In the genomic region with DNA sequence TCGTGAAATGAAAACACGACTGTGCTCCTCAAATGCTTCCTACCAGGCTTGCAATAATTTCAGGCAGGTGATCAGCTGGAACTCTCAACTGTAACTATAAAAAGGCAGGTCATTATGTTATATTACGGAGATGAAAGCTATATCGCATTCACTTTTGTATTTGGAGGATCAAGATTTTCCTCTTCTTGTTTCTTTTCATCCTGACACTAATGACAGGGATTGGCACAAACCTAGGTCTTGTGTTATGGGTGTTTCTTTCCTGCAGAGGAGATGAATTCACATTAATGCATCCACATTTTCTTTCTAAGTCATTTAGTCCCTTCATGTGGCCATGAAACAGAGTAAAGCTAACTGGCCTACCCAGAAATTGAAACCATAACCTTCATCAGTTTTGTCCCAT, we compare ENCODE assay signal across 32 cellular contexts. TPM values are rescaled to one million over a fixed set of nuclear protein-coding genes. Genes with fewer than 3 reads are reported as not detected.
A peak's percentile ranks its signal among the peaks of the same experiment; 100 is the strongest.
DNase-seq lines count a peak whose midpoint lies in the region; ATAC-seq and TF ChIP-seq lines count a peak whose summit lies in the region.
"Had no signal": no experiment of that assay in that cellular context is flagged by ENCODE, and none has a peak within 500 bp of the region (broad histone marks: within the 10 kb centered on the region; RNA-seq: fewer than 3 reads in every experiment).

No MANE protein-coding gene starts in this region.

- no peak overlapping the region for H3K4me3 ChIP-seq in left ventricle myocardium inferior
- H3K4me3 ChIP-seq: adrenal gland, body of pancreas, GM12878, MG63, sigmoid colon, suprapubic skin, upper lobe of left lung had no signal

- H3K4me1 ChIP-seq in left ventricle myocardium inferior: no peaks in the 10 kb centered on the region
- H3K4me1 ChIP-seq: adrenal gland, body of pancreas, sigmoid colon, suprapubic skin, upper lobe of left lung had no signal

- H3K9me3 Mint-ChIP-seq in activated naive CD4-positive, alpha-beta T cell treated with anti-CD3 and anti-CD28 coated beads, Interleukin-2, amount 50 U/mL, for 72 hours: peaks cover 7 to 17% of the 10 kb centered on the region in 2 donors
- H3K9me3 Mint-ChIP-seq in activated naive CD8-positive, alpha-beta T cell (ENCODE audit: low read depth): no peaks in the 10 kb centered on the region
- H3K9me3 Mint-ChIP-seq in stimulated activated naive B cell treated with anti-CD40 and anti-IgM and Interleukin-4, amounts not matched to agents 10 μg/mL and 1 μg/mL and 100 μg/mL, for 72 hours: peaks cover 8 to 10% of the 10 kb centered on the region in 2 donors
- H3K9me3 Mint-ChIP-seq: central memory CD8-positive, alpha-beta T cell; dendritic cell treated with granulocyte-macrophage colony-stimulating factor and Interleukin-4, amounts not matched to agents 40 ng/mL and 50 ng/mL, for 4 days; H9; naive B cell had no signal

- no peak for TF ChIP-seq CTCF in left ventricle myocardium inferior (IDR thresholded peaks at IDR 0.05; ENCODE audit: borderline replicate concordance)

- H3K27me3 Mint-ChIP-seq in activated naive CD8-positive, alpha-beta T cell: no peaks in the 10 kb centered on the region
- H3K27me3 Mint-ChIP-seq in stimulated activated naive B cell treated with anti-CD40 and anti-IgM and Interleukin-4, amounts not matched to agents 10 μg/mL and 1 μg/mL and 100 μg/mL, for 72 hours: no peaks in the 10 kb centered on the region
- H3K27me3 Mint-ChIP-seq: activated CD4-positive, alpha-beta T cell treated with anti-CD3 and anti-CD28 coated beads for 36 hours; central memory CD8-positive, alpha-beta T cell; dendritic cell treated with granulocyte-macrophage colony-stimulating factor and Interleukin-4, amounts not matched to agents 40 ng/mL and 50 ng/mL, for 4 days; naive B cell had no signal

- no peak overlapping the region for H3K4me3 Mint-ChIP-seq in activated naive CD8-positive, alpha-beta T cell
- H3K4me3 Mint-ChIP-seq in stimulated activated naive B cell treated with anti-CD40 and anti-IgM and Interleukin-4, amounts not matched to agents 10 μg/mL and 1 μg/mL and 100 μg/mL, for 72 hours: peak overlapping the region in 1 of 2 donors; percentile 11
- H3K4me3 Mint-ChIP-seq: activated CD4-positive, alpha-beta T cell treated with anti-CD3 and anti-CD28 coated beads for 36 hours; central memory CD8-positive, alpha-beta T cell; dendritic cell treated with granulocyte-macrophage colony-stimulating factor and Interleukin-4, amounts not matched to agents 40 ng/mL and 50 ng/mL, for 4 days; endodermal cell; H9; naive B cell had no signal

- H3K27ac ChIP-seq in left ventricle myocardium inferior (replicated peaks): no peak overlapping the region
- H3K27ac ChIP-seq: adrenal gland, body of pancreas, sigmoid colon, suprapubic skin, upper lobe of left lung, VCaP had no signal

- DNase-seq in activated naive CD4-positive, alpha-beta T cell treated with anti-CD3 and anti-CD28 coated beads, Interleukin-2, amount 50 U/mL, for 72 hours (ENCODE audit: low spot score in 2 of 2): no peak
- no peak for DNase-seq in activated naive CD4-positive, alpha-beta T cell (lab: John Stamatoyannopoulos, UW)
- DNase-seq in NCI-H1105 treated with DMSO at 0.1 percent for 48 hours (lab: John Stamatoyannopoulos, UW) (peak; percentile 82), cerebellar cortex (ENCODE audit: low spot score) (no peak), left ventricle myocardium inferior (no peak), NCI-H1092 treated with DMSO at 0.1 percent for 48 hours (lab: John Stamatoyannopoulos, UW) (no peak)
- no peak for DNase-seq in stimulated activated naive B cell treated with anti-CD40 and anti-IgM and Interleukin-4, amounts not matched to agents 10 μg/mL and 1 μg/mL and 100 μg/mL, for 72 hours
- DNase-seq: activated CD4-positive, alpha-beta T cell treated with anti-CD3 and anti-CD28 coated beads for 36 hours; adrenal gland; body of pancreas; COR-L47; endodermal cell; foreskin fibroblast; H9; head of caudate nucleus; KG1; kidney; MG63; naive B cell; NCI-H1436; SHP77 treated with DMSO at 0.1 percent for 48 hours; sigmoid colon; stimulated activated CD4-positive, alpha-beta T cell treated with anti-CD3 and anti-CD28 coated beads, Interleukin-12 subunit alpha, Interleukin-12 subunit beta, amount 100 ng/mL, for 4 hours; stimulated activated CD4-positive, alpha-beta T cell treated with anti-CD3 and anti-CD28 coated beads, Interleukin-2, amount 100 ng/mL, for 48 hours; T-helper 9 cell; upper lobe of left lung had no signal

- peak overlapping the region; percentile 23 to 90 for H3K27ac Mint-ChIP-seq in activated naive CD4-positive, alpha-beta T cell treated with anti-CD3 and anti-CD28 coated beads, Interleukin-2, amount 50 U/mL, for 72 hours
- H3K27ac Mint-ChIP-seq in activated naive CD8-positive, alpha-beta T cell: peak overlapping the region; percentile 47
- peak overlapping the region; percentile 31 for H3K27ac Mint-ChIP-seq in stimulated activated naive B cell treated with anti-CD40 and anti-IgM and Interleukin-4, amounts not matched to agents 10 μg/mL and 1 μg/mL and 100 μg/mL, for 72 hours
- H3K27ac Mint-ChIP-seq: activated CD4-positive, alpha-beta T cell treated with anti-CD3 and anti-CD28 coated beads for 36 hours; dendritic cell treated with granulocyte-macrophage colony-stimulating factor and Interleukin-4, amounts not matched to agents 40 ng/mL and 50 ng/mL, for 4 days; endodermal cell; H9; naive B cell had no signal

- no peaks in the 10 kb centered on the region for H3K9me3 ChIP-seq in left ventricle myocardium inferior (replicated peaks)
- H3K9me3 ChIP-seq: adrenal gland, body of pancreas, MG63, sigmoid colon, suprapubic skin, upper lobe of left lung had no signal

- no peaks in the 10 kb centered on the region for H3K27me3 ChIP-seq in left ventricle myocardium inferior (ENCODE audit: low read depth)
- H3K27me3 ChIP-seq: adrenal gland, body of pancreas, sigmoid colon, suprapubic skin, upper lobe of left lung had no signal

- H3K4me1 Mint-ChIP-seq in activated naive CD8-positive, alpha-beta T cell (ENCODE audit: low read depth): peaks cover 48% of the 10 kb centered on the region
- peaks cover 27 to 44% of the 10 kb centered on the region in 2 donors for H3K4me1 Mint-ChIP-seq in stimulated activated naive B cell treated with anti-CD40 and anti-IgM and Interleukin-4, amounts not matched to agents 10 μg/mL and 1 μg/mL and 100 μg/mL, for 72 hours
- H3K4me1 Mint-ChIP-seq: endodermal cell, H9, naive B cell had no signal

- no peaks in the 10 kb centered on the region for H3K36me3 ChIP-seq in left ventricle myocardium inferior
- H3K36me3 ChIP-seq: adrenal gland, MG63, sigmoid colon, suprapubic skin, upper lobe of left lung had no signal

- no peak for ATAC-seq in activated naive CD4-positive, alpha-beta T cell treated with anti-CD3 and anti-CD28 coated beads, Interleukin-2, amount 50 U/mL, for 72 hours
- no peak for ATAC-seq in stimulated activated naive B cell treated with anti-CD40 and anti-IgM and Interleukin-4, amounts not matched to agents 10 μg/mL and 1 μg/mL and 100 μg/mL, for 72 hours (replicated peaks)
- ATAC-seq: activated CD4-positive, alpha-beta T cell treated with anti-CD3 and anti-CD28 coated beads for 36 hours; body of pancreas; GM12878 had no signal

- intact Hi-C loops in left ventricle myocardium inferior (cut with micrococcal nuclease): no loop called here

- H3K36me3 Mint-ChIP-seq in activated naive CD4-positive, alpha-beta T cell treated with anti-CD3 and anti-CD28 coated beads, Interleukin-2, amount 50 U/mL, for 72 hours: peaks cover 16 to 70% of the 10 kb centered on the region in 2 donors
- H3K36me3 Mint-ChIP-seq in activated naive CD8-positive, alpha-beta T cell: peaks cover 22% of the 10 kb centered on the region
- peaks cover 46 to 70% of the 10 kb centered on the region in 2 donors for H3K36me3 Mint-ChIP-seq in stimulated activated naive B cell treated with anti-CD40 and anti-IgM and Interleukin-4, amounts not matched to agents 10 μg/mL and 1 μg/mL and 100 μg/mL, for 72 hours

RNA-seq across cellular contexts. Expression of a gene that starts 57.3 kb away (rescaled TPM):
- 10 to 100 TPM; 74.5 to 89.4 TPM for total RNA-seq in activated naive CD4-positive, alpha-beta T cell treated with anti-CD3 and anti-CD28 coated beads, Interleukin-2, amount 50 U/mL, for 72 hours
- total RNA-seq in left ventricle myocardium inferior: 1.0 TPM

Comparison
In these comparisons a context has a peak if more than half of its experiments do, and no peak if none do; other contexts are left out.
1. RNA of a gene that starts 57.3 kb away (total RNA-seq): 74.5 to 89.4 TPM in activated naive CD4-positive, alpha-beta T cell treated with anti-CD3 and anti-CD28 coated beads, Interleukin-2, amount 50 U/mL, for 72 hours; 1.0 TPM in left ventricle myocardium inferior (single experiment); every median in the first group is over 10 times any median in the second.
2. Peak in every context shown above with its lines, with median percentiles within 50 percentile points of each other: H3K27ac Mint-ChIP-seq.